13 cellular contexts compared by ENCODE assay signal in the genomic region with DNA sequence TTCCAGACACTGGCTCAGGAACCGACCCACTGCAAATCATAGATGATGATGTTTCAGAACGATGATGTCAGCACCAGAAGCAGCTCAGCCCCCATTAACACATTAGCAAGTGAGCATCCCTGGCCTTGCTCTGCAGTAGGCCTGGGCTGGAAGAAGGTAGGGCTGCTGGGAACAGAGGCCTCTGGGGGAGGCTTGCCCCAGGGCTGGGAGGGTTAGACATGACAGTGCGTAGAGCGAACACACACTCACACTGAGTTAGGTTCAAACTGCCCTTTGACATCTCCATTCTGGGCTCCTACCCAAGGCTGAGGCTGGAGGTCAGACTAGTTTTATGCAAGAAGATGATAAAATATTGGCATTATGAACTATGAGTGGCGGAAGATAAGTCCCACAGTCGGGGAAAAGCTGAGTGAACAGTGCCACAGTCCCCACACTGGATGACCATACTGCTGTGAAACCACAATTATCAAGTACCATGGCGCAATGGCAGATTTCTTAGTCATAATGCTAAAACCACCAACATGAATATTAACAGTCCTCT.
A peak's percentile ranks its signal among the peaks of the same experiment; 100 is the strongest.
DNase-seq lines count a peak whose midpoint lies in the region; ATAC-seq, FAIRE-seq and TF ChIP-seq lines count a peak whose summit lies in the region.
"Had no signal": no experiment of that assay in that cellular context is flagged by ENCODE, and none has a peak within 500 bp of the region (broad histone marks: within the 10 kb centered on the region; RNA-seq: fewer than 3 reads in every experiment).

No MANE protein-coding gene starts in this region.

- ATAC-seq in HG03565 (IDR thresholded peaks at IDR 0.05; ENCODE audit: unreplicated experiment) = no peak
- ATAC-seq in stimulated activated memory B cell treated with anti-CD40 and anti-IgM and Interleukin-4, amounts not matched to agents 10 μg/mL and 1 μg/mL and 100 μg/mL, for 72 hours = no peak

- no peaks in the 10 kb centered on the region for H3K36me3 ChIP-seq in ascending aorta
- no peaks in the 10 kb centered on the region for H3K36me3 ChIP-seq in kidney (ENCODE audit: control insufficient read depth in 1 of 2, insufficient read depth in 2 of 2, low read length in 2 of 2)
- H3K36me3 ChIP-seq in tibial nerve = no peaks in the 10 kb centered on the region

- no peak for TF ChIP-seq POLR2A in tibial nerve (IDR thresholded peaks at IDR 0.05)

- H3K27me3 ChIP-seq in ascending aorta (no peaks in the 10 kb centered on the region), tibial nerve (no peaks in the 10 kb centered on the region)

- H3K9me3 ChIP-seq in ascending aorta (no peaks in the 10 kb centered on the region), kidney (ENCODE audit: control insufficient read depth in 1 of 2, low read length in 2 of 2) (no peaks in the 10 kb centered on the region), tibial nerve (no peaks in the 10 kb centered on the region)

- peaks cover 39% of the 10 kb centered on the region for H3K27me3 Mint-ChIP-seq in stimulated activated memory B cell treated with anti-CD40 and anti-IgM and Interleukin-4, amounts not matched to agents 10 μg/mL and 1 μg/mL and 100 μg/mL, for 72 hours

- TF ChIP-seq EP300 in tibial nerve (IDR thresholded peaks at IDR 0.05) = peak in 1 of 2 donors; percentile 40

- no peak overlapping the region for H3K4me3 Mint-ChIP-seq in stimulated activated memory B cell treated with anti-CD40 and anti-IgM and Interleukin-4, amounts not matched to agents 10 μg/mL and 1 μg/mL and 100 μg/mL, for 72 hours
- H3K4me3 Mint-ChIP-seq: HFFc6; T-helper 2 cell treated with Interferon-gamma antibody and Interleukin-4, amounts not matched to agents 5 μg/mL and 100 μg/mL, for 36 hours had no signal

- no peaks in the 10 kb centered on the region for H3K9me3 Mint-ChIP-seq in stimulated activated memory B cell treated with anti-CD40 and anti-IgM and Interleukin-4, amounts not matched to agents 10 μg/mL and 1 μg/mL and 100 μg/mL, for 72 hours
- H3K9me3 Mint-ChIP-seq: HFFc6; T-helper 2 cell treated with Interferon-gamma antibody and Interleukin-4, amounts not matched to agents 5 μg/mL and 100 μg/mL, for 36 hours had no signal

- no peak overlapping the region for H3K9ac ChIP-seq in kidney (ENCODE audit: low read length in 2 of 2)

- DNase-seq in activated gamma-delta T cell treated with Interleukin-2 at 50 U/mL for 16 hours (peak; percentile 0), activated gamma-delta T cell (lab: John Stamatoyannopoulos, UW) (no peak), ascending aorta (ENCODE audit: low spot score in 2 of 2) (peak; percentile 5 to 60), kidney (peak; percentile 93), tibial nerve (ENCODE audit: low spot score in 2 of 2) (peak; percentile 19 to 32), H4 (ENCODE audit: low spot score) (no peak)
- DNase-seq: HFFc6, KBM-7, PC-9 had no signal

- no peak overlapping the region for H3K4me3 ChIP-seq in ascending aorta
- no peak overlapping the region for H3K4me3 ChIP-seq in kidney (ENCODE audit: low read length in 2 of 2)
- H3K4me3 ChIP-seq in tibial nerve = no peak overlapping the region
- H3K4me3 ChIP-seq: PC-9 had no signal

- H3K4me1 ChIP-seq in ascending aorta (no peaks in the 10 kb centered on the region), kidney (ENCODE audit: control insufficient read depth in 1 of 2, insufficient read depth in 1 of 2, low read depth in 1 of 2, low read length in 2 of 2) (no peaks in the 10 kb centered on the region), tibial nerve (peaks cover 0 to 5% (median 2%) of the 10 kb centered on the region in 4 donors)

- TF ChIP-seq CTCF in ascending aorta (IDR thresholded peaks at IDR 0.05) = no peak
- TF ChIP-seq CTCF in kidney (IDR thresholded peaks at IDR 0.05; ENCODE audit: borderline replicate concordance, extremely low read depth, insufficient read depth) = no peak
- TF ChIP-seq CTCF in tibial nerve (IDR thresholded peaks at IDR 0.05) = no peak

- no peaks in the 10 kb centered on the region for H3K4me1 Mint-ChIP-seq in stimulated activated memory B cell treated with anti-CD40 and anti-IgM and Interleukin-4, amounts not matched to agents 10 μg/mL and 1 μg/mL and 100 μg/mL, for 72 hours

- no peak overlapping the region for H3K27ac Mint-ChIP-seq in stimulated activated memory B cell treated with anti-CD40 and anti-IgM and Interleukin-4, amounts not matched to agents 10 μg/mL and 1 μg/mL and 100 μg/mL, for 72 hours
- H3K27ac Mint-ChIP-seq: HFFc6; T-helper 2 cell treated with Interferon-gamma antibody and Interleukin-4, amounts not matched to agents 5 μg/mL and 100 μg/mL, for 36 hours had no signal

- H3K36me3 Mint-ChIP-seq in stimulated activated memory B cell treated with anti-CD40 and anti-IgM and Interleukin-4, amounts not matched to agents 10 μg/mL and 1 μg/mL and 100 μg/mL, for 72 hours = no peaks in the 10 kb centered on the region

- H3K27ac ChIP-seq in ascending aorta = no peak overlapping the region
- H3K27ac ChIP-seq in kidney (ENCODE audit: low read depth in 2 of 2, low read length in 2 of 2) = no peak overlapping the region
- H3K27ac ChIP-seq in tibial nerve = no peak overlapping the region
- H3K27ac ChIP-seq: PC-9 had no signal

- 49 to 61% methylated on average over 7 of the region's 7 CpGs for WGBS in tibial nerve, 2 donors

- no peak for FAIRE-seq in kidney (lab: Jason Lieb, UNC)
- FAIRE-seq: endothelial cell of umbilical vein had no signal

- intact Hi-C loops in ascending aorta (cut with DNase I) = no loop called here
- intact Hi-C loops in kidney (cut with DNase I) = no loop called here

Comparison
In these comparisons a context has a peak if more than half of its experiments do, and no peak if none do; other contexts are left out.
1. DNase-seq: peak in activated gamma-delta T cell treated with Interleukin-2 at 50 U/mL for 16 hours (single experiment), ascending aorta (2 of 2), kidney (single experiment) and tibial nerve (2 of 2); none in activated gamma-delta T cell (single experiment) and H4 (single experiment).